ENCODE assay signal across 12 cellular contexts in genomic region chr6:31658158-31658688, GRCh38. TPM values are rescaled to one million over a fixed set of nuclear protein-coding genes. Genes with fewer than 3 reads are reported as not detected.
DNase-seq lines count a peak whose midpoint lies in the region; ATAC-seq and TF ChIP-seq lines count a peak whose summit lies in the region.
"Had no signal": no experiment of that assay in that cellular context is flagged by ENCODE, and none has a peak within 500 bp of the region (broad histone marks: within the 10 kb centered on the region; RNA-seq: fewer than 3 reads in every experiment).

No MANE protein-coding gene starts in this region.

- peaks cover 37% of the 10 kb centered on the region for H3K79me2 ChIP-seq in SU-DHL-6 (ENCODE audit: insufficient read depth, low read length)

- ATAC-seq in gastroesophageal sphincter (no peak), HG02642 (IDR thresholded peaks at IDR 0.05; ENCODE audit: poor library complexity, unreplicated experiment) (no peak)
- ATAC-seq in stimulated activated effector memory CD8-positive, alpha-beta T cell treated with anti-CD3 and anti-CD28 coated beads, Interleukin-12 subunit alpha, Interleukin-12 subunit beta, amount 100 ng/mL, for 72 hours, result no peak
- ATAC-seq: mucosa of descending colon had no signal

- TF ChIP-seq EP300 in gastroesophageal sphincter (IDR thresholded peaks at IDR 0.05), result no peak

- H3K4me1 Mint-ChIP-seq in activated T-cell treated with anti-CD3 and anti-CD28 coated beads, Interleukin-2, amount 50 U/mL, for 24 hours (ENCODE audit: low read depth), result peaks cover 86% of the 10 kb centered on the region
- H3K4me1 Mint-ChIP-seq in stimulated activated effector memory CD8-positive, alpha-beta T cell treated with anti-CD3 and anti-CD28 coated beads, Interleukin-12 subunit alpha, Interleukin-12 subunit beta, amount 100 ng/mL, for 72 hours, result peaks cover 69% of the 10 kb centered on the region

- no peaks in the 10 kb centered on the region for H3K9me3 Mint-ChIP-seq in activated T-cell treated with anti-CD3 and anti-CD28 coated beads, Interleukin-2, amount 50 U/mL, for 24 hours
- H3K9me3 Mint-ChIP-seq in stimulated activated effector memory CD8-positive, alpha-beta T cell treated with anti-CD3 and anti-CD28 coated beads, Interleukin-12 subunit alpha, Interleukin-12 subunit beta, amount 100 ng/mL, for 72 hours, result no peaks in the 10 kb centered on the region

- H3K4me1 ChIP-seq in gastroesophageal sphincter (peaks cover 8 to 84% (median 32%) of the 10 kb centered on the region in 3 donors), testis (peaks cover 34% of the 10 kb centered on the region)

- peak overlapping the region; percentile 76; the same call in 1 of the 2 replicates for H3K9ac ChIP-seq in SU-DHL-6 (ENCODE audit: low read length)

- H3K27ac ChIP-seq in SU-DHL-6 (ENCODE audit: low read depth, low read length) (no peak overlapping the region), gastroesophageal sphincter (peak overlapping the region in 3 of 4 donors; percentile 1 to 88 (median 46)), testis (no peak overlapping the region)

- H3F3A ChIP-seq in SU-DHL-6 (ENCODE audit: insufficient read depth), result peaks cover 29% of the 10 kb centered on the region

- no peaks in the 10 kb centered on the region for H3K36me3 ChIP-seq in SU-DHL-6 (ENCODE audit: low read length)
- H3K36me3 ChIP-seq in gastroesophageal sphincter, result peaks cover 0 to 45% of the 10 kb centered on the region in 2 donors
- no peaks in the 10 kb centered on the region for H3K36me3 ChIP-seq in testis (ENCODE audit: low read depth, missing control alignments)

- H3K4me3 Mint-ChIP-seq in activated T-cell treated with anti-CD3 and anti-CD28 coated beads, Interleukin-2, amount 50 U/mL, for 24 hours, result peak overlapping the region; percentile 96
- H3K4me3 Mint-ChIP-seq in stimulated activated effector memory CD8-positive, alpha-beta T cell treated with anti-CD3 and anti-CD28 coated beads, Interleukin-12 subunit alpha, Interleukin-12 subunit beta, amount 100 ng/mL, for 72 hours, result peak overlapping the region; percentile 95

- H3K9me3 ChIP-seq in SU-DHL-6 (ENCODE audit: insufficient read depth, low read length) (no peaks in the 10 kb centered on the region), gastroesophageal sphincter (no peaks in the 10 kb centered on the region), testis (no peaks in the 10 kb centered on the region)
- H3K9me3 ChIP-seq: mucosa of descending colon had no signal

- H3K4me2 ChIP-seq in SU-DHL-6 (ENCODE audit: low read depth, low read length, poor library complexity, severe bottlenecking), result peak overlapping the region; percentile 75

- H3K27me3 Mint-ChIP-seq in activated T-cell treated with anti-CD3 and anti-CD28 coated beads, Interleukin-2, amount 50 U/mL, for 24 hours, result no peaks in the 10 kb centered on the region

- H3K27me3 ChIP-seq in SU-DHL-6 (ENCODE audit: low read length) (no peaks in the 10 kb centered on the region), gastroesophageal sphincter (no peaks in the 10 kb centered on the region), testis (no peaks in the 10 kb centered on the region)

- DNase-seq in activated T-cell treated with anti-CD3 and anti-CD28 coated beads, Interleukin-2, amount 50 U/mL, for 24 hours, result no peak
- DNase-seq in activated T-cell treated with anti-CD3 and anti-CD28 coated beads, Interleukin-2, amount 50 U/mL, for 1 hour, result no peak
- no peak for DNase-seq in stimulated activated effector memory CD8-positive, alpha-beta T cell treated with anti-CD3 and anti-CD28 coated beads, Interleukin-12 subunit alpha, Interleukin-12 subunit beta, amount 100 ng/mL, for 72 hours (ENCODE audit: low spot score in 2 of 2)
- DNase-seq in testis, result no peak
- DNase-seq in NCI-H1436 treated with DMSO at 0.1 percent for 48 hours (lab: John Stamatoyannopoulos, UW), result no peak
- DNase-seq: GF-D8; hypothalamus; mucosa of descending colon; stimulated activated CD4-positive, alpha-beta T cell treated with anti-CD3 and anti-CD28 coated beads, Interleukin-12 subunit alpha, Interleukin-12 subunit beta, amount 100 ng/mL, for 4 hours had no signal

- TF ChIP-seq CTCF in SU-DHL-6 (IDR thresholded peaks at IDR 0.05; ENCODE audit: insufficient read depth, low read length, poor library complexity, severe bottlenecking), result no peak
- TF ChIP-seq CTCF in gastroesophageal sphincter (IDR thresholded peaks at IDR 0.05), result no peak
- no peak for TF ChIP-seq CTCF in testis (IDR thresholded peaks at IDR 0.05)

- no peaks in the 10 kb centered on the region for H4K20me1 ChIP-seq in SU-DHL-6 (ENCODE audit: low read depth, low read length)

- H3K9me2 ChIP-seq in SU-DHL-6 (replicated peaks; ENCODE audit: insufficient read depth, low read length), result no peaks in the 10 kb centered on the region

- 71 to 76% methylated on average over 4 of the region's 4 CpGs for WGBS in gastroesophageal sphincter (ENCODE audit: low coverage in 1 of 2), 2 donors
- WGBS in testis, 2 donors, result 68 to 83% methylated on average over 4 of the region's 4 CpGs

- H3K27ac Mint-ChIP-seq in activated T-cell treated with anti-CD3 and anti-CD28 coated beads, Interleukin-2, amount 50 U/mL, for 24 hours, result peak overlapping the region; percentile 96
- H3K27ac Mint-ChIP-seq in stimulated activated effector memory CD8-positive, alpha-beta T cell treated with anti-CD3 and anti-CD28 coated beads, Interleukin-12 subunit alpha, Interleukin-12 subunit beta, amount 100 ng/mL, for 72 hours, result peak overlapping the region; percentile 94

- no peak overlapping the region for H2AFZ ChIP-seq in SU-DHL-6 (ENCODE audit: low read depth, low read length, severe bottlenecking)

- intact Hi-C loops in testis (cut with DNase I; ENCODE audit: low total_unique reads), result no loop called here

- TF ChIP-seq POLR2A in gastroesophageal sphincter (IDR thresholded peaks at IDR 0.05) (no peak), testis (IDR thresholded peaks at IDR 0.05) (no peak)

- no peak overlapping the region for H3K4me3 ChIP-seq in SU-DHL-6 (ENCODE audit: insufficient read depth, low read length, poor library complexity, severe bottlenecking)
- peak overlapping the region in 1 of 2 donors; percentile 81 for H3K4me3 ChIP-seq in gastroesophageal sphincter
- H3K4me3 ChIP-seq in testis, result no peak overlapping the region
- H3K4me3 ChIP-seq: mucosa of descending colon had no signal

- peaks cover 87% of the 10 kb centered on the region for H3K36me3 Mint-ChIP-seq in activated T-cell treated with anti-CD3 and anti-CD28 coated beads, Interleukin-2, amount 50 U/mL, for 24 hours (ENCODE audit: low read depth)
- H3K36me3 Mint-ChIP-seq in stimulated activated effector memory CD8-positive, alpha-beta T cell treated with anti-CD3 and anti-CD28 coated beads, Interleukin-12 subunit alpha, Interleukin-12 subunit beta, amount 100 ng/mL, for 72 hours, result peaks cover 83% of the 10 kb centered on the region

RNA-seq across cellular contexts. Expression of gene C6orf47, which starts 2.4 kb away (rescaled TPM):
- total RNA-seq in gastroesophageal sphincter (10 to 100 TPM; 30.0 to 40.0 (median 36.1) TPM), testis (10 to 100 TPM; 13.9 to 17.8 TPM)
- 11.9 TPM for polyA plus RNA-seq in testis (ENCODE audit: insufficient read depth, low read depth, low replicate concordance)

RNA-seq across cellular contexts. Expression of gene APOM, which starts 2.5 kb away (rescaled TPM):
- 1 to 10 TPM in 3 of 4 donors, under 1 TPM in 1; 0.62 to 7.4 (median 3.2) TPM for total RNA-seq in gastroesophageal sphincter
- total RNA-seq in testis, result 1 to 10 TPM; 7.5 to 9.8 TPM
- polyA plus RNA-seq in testis (ENCODE audit: insufficient read depth, low read depth, low replicate concordance), result 27.9 TPM

RNA-seq across cellular contexts. Expression of gene BAG6, which starts 5.8 kb away (rescaled TPM):
- total RNA-seq in gastroesophageal sphincter (100 to 1,000 TPM; 131 to 252 (median 190) TPM), testis (100 to 1,000 TPM; 654 to 710 TPM)
- 861 TPM for polyA plus RNA-seq in testis (ENCODE audit: insufficient read depth, low read depth, low replicate concordance)

RNA-seq across cellular contexts. Expression of gene GPANK1, which starts 6.6 kb away (rescaled TPM):
- 10 to 100 TPM; 17.1 to 22.3 (median 17.9) TPM for total RNA-seq in gastroesophageal sphincter
- total RNA-seq in testis, result 10 to 100 TPM; 34.5 to 46.1 TPM
- polyA plus RNA-seq in testis (ENCODE audit: insufficient read depth, low read depth, low replicate concordance), result 81.3 TPM

RNA-seq across cellular contexts. Expression of gene CSNK2B, which starts 7.7 kb away (rescaled TPM):
- total RNA-seq in gastroesophageal sphincter, result 100 to 1,000 TPM; 162 to 197 (median 167) TPM
- 100 to 1,000 TPM; 397 to 421 TPM for total RNA-seq in testis
- 523 TPM for polyA plus RNA-seq in testis (ENCODE audit: insufficient read depth, low read depth, low replicate concordance)

Comparison
In these comparisons a context has a peak if more than half of its experiments do, and no peak if none do; other contexts are left out.
1. H3K27ac ChIP-seq: peak in gastroesophageal sphincter (3 of 4); none in SU-DHL-6 (single experiment) and testis (0 of 2).